Comparison of ENCODE assay signal across 8 cellular contexts in the genomic region with DNA sequence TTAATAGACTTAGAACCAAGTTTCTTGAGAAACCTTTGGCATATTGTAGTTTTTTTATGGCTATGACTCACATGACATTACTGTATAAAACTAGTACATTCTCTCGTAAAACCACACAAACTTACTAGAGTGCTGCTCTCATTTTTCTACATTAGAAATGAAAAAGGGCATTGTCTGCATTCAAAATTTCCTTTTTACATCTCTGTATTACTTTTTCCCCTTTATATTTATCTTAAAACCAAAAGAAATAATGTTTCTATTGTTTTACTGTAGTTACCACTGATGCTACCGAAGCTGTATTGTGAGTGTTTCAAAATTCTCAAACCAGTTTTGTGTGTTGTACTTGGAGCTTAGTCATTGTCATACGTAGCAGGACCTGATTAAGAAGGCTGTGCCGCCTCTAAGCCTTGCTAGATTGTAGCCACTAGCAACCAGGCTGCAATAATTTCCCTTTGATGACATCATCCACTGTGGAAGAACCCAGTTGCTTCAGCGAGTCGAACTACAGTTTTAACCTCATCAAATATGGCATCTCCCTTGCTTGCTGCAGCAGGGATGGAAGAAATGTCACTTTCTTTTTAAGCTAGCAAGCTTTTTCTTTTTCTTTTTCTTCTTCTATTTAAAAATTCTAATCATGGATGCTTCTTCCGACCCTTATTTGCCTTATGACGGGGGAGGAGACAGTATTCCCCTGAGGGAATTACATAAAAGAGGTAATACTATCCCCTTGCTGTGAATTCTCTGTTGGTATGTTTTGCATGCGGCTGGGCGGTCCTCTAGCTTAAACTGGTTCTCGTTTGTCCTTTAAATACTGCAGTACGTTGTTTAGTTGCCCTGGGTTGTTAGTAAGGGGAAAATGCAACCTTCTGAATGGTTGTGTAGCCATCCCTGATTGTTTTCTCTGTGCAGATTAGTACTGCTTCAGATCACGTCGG. TPM values are rescaled to one million over a fixed set of nuclear protein-coding genes. Genes with fewer than 3 reads are reported as not detected.
DNase-seq lines count a peak whose midpoint lies in the region; ATAC-seq and TF ChIP-seq lines count a peak whose summit lies in the region.

No MANE protein-coding gene starts in this region.

- H4K8ac ChIP-seq in mesenchymal stem cell (ENCODE audit: low read length): no peak overlapping the region

- H3K36me3 ChIP-seq in endodermal cell (ENCODE audit: control insufficient read depth, insufficient read depth, low read length): no peaks in the 10 kb centered on the region
- no peaks in the 10 kb centered on the region for H3K36me3 ChIP-seq in mesenchymal stem cell (ENCODE audit: control insufficient read depth in 1 of 2, insufficient read depth in 2 of 2, low read depth in 1 of 2, low read length in 2 of 2)

- WGBS in endodermal cell (ENCODE audit: insufficient coverage in 1 of 2, insufficient read length in 1 of 2), 2 experiments: 24 to 34% methylated on average over 8 to 14 of the region's 14 CpGs
- 4% methylated on average over 14 of the region's 14 CpGs for WGBS in mesenchymal stem cell

- H3K4me1 ChIP-seq in endodermal cell (ENCODE audit: control insufficient read depth, insufficient read depth, low read length): peaks cover 3% of the 10 kb centered on the region
- H3K4me1 ChIP-seq in mesenchymal stem cell (ENCODE audit: control insufficient read depth, insufficient read depth, low read depth, low read length): no peaks in the 10 kb centered on the region

- peak overlapping the region; percentile 95 for H3K27ac Mint-ChIP-seq in endodermal cell

- H3K4me2 ChIP-seq in mesenchymal stem cell (ENCODE audit: low read length, poor library complexity, severe bottlenecking): peak overlapping the region; percentile 69

- no peaks in the 10 kb centered on the region for H3K27me3 ChIP-seq in endodermal cell (ENCODE audit: control insufficient read depth, insufficient read depth, low read length, poor library complexity, severe bottlenecking)
- no peaks in the 10 kb centered on the region for H3K27me3 ChIP-seq in mesenchymal stem cell (ENCODE audit: control insufficient read depth in 1 of 2, insufficient read depth in 1 of 2, low read length in 2 of 2)

- no peak overlapping the region for H2BK12ac ChIP-seq in mesenchymal stem cell (ENCODE audit: low read length in 2 of 2)

- H2AFZ ChIP-seq in mesenchymal stem cell (ENCODE audit: low read depth, low read length): no peak overlapping the region

- H3K27ac ChIP-seq in endodermal cell (ENCODE audit: low read depth, low read length) (peak overlapping the region; percentile 94), mesenchymal stem cell (ENCODE audit: low read length, poor library complexity, severe bottlenecking) (peak overlapping the region; percentile 55)

- H3K4me3 ChIP-seq in endodermal cell (ENCODE audit: low read length) (peak overlapping the region; percentile 78), mesenchymal stem cell (ENCODE audit: insufficient read depth in 1 of 2, low read depth in 1 of 2, low read length in 2 of 2) (peak overlapping the region in 1 of 2 experiments; percentile 82)

- H2BK15ac ChIP-seq in mesenchymal stem cell (ENCODE audit: low read depth, poor library complexity, severe bottlenecking): no peak overlapping the region

- H3K4me3 Mint-ChIP-seq in endodermal cell: peak overlapping the region; percentile 48

- TF ChIP-seq CTCF in endodermal cell (conservative IDR thresholded peaks at IDR 0.05): no peak

- no peak overlapping the region for H3K18ac ChIP-seq in mesenchymal stem cell (ENCODE audit: low read depth in 1 of 2, low read length in 2 of 2)

- H3K9me3 ChIP-seq in endodermal cell (ENCODE audit: control insufficient read depth, low read length) (no peaks in the 10 kb centered on the region), mesenchymal stem cell (ENCODE audit: control insufficient read depth, low read length) (no peaks in the 10 kb centered on the region)

- H3K4ac ChIP-seq in mesenchymal stem cell (ENCODE audit: low read depth in 1 of 2, low read length in 2 of 2): no peak overlapping the region

- no peak overlapping the region for H4K91ac ChIP-seq in mesenchymal stem cell (ENCODE audit: low read length)

- no peak overlapping the region for H2AK5ac ChIP-seq in mesenchymal stem cell (ENCODE audit: low read length, severe bottlenecking)

- H2BK5ac ChIP-seq in mesenchymal stem cell (ENCODE audit: low read depth, low read length, poor library complexity, severe bottlenecking): no peak overlapping the region

- peaks cover 6% of the 10 kb centered on the region for H3K36me3 Mint-ChIP-seq in endodermal cell (ENCODE audit: low read depth)

- peak in 12 of 14 donors; percentile 19 to 94 (median 37) for DNase-seq in C1 segment of cervical spinal cord (lab: John Stamatoyannopoulos, UW)
- DNase-seq in NCI-H82 (lab: John Stamatoyannopoulos, UW): peak; percentile 97
- DNase-seq in activated CD8-positive, alpha-beta memory T cell treated with anti-CD3 and anti-CD28 coated beads for 48 hours (ENCODE audit: low read depth in 2 of 3, low spot score in 2 of 3): peak in 2 of 3 experiments; percentile 11 to 27
- peak; percentile 75 for DNase-seq in endodermal cell
- peak; percentile 100 for DNase-seq in mesenchymal stem cell
- DNase-seq in stimulated activated CD8-positive, alpha-beta memory T cell treated with anti-CD3 and anti-CD28 coated beads, Interleukin-12 subunit alpha, Interleukin-12 subunit beta, amount 100 ng/mL, for 4 hours (ENCODE audit: low read depth): peak; percentile 27

- peaks cover 26% of the 10 kb centered on the region for H3K4me1 Mint-ChIP-seq in endodermal cell

- ATAC-seq in GM19395 (IDR thresholded peaks at IDR 0.05; ENCODE audit: unreplicated experiment): peak; percentile 98
- ATAC-seq in HG03521 (IDR thresholded peaks at IDR 0.05; ENCODE audit: unreplicated experiment): peak; percentile 97

- no peak overlapping the region for H3K23ac ChIP-seq in mesenchymal stem cell (ENCODE audit: low read length in 2 of 2)

- H2BK120ac ChIP-seq in mesenchymal stem cell (ENCODE audit: low read depth, low read length): no peak overlapping the region

- peak overlapping the region; percentile 79 for H3K9ac ChIP-seq in endodermal cell (ENCODE audit: extremely low read depth, low read length, poor library complexity, severe bottlenecking)
- H3K9ac ChIP-seq in mesenchymal stem cell (ENCODE audit: low read length): peak overlapping the region; percentile 99

- no peaks in the 10 kb centered on the region for H3K27me3 Mint-ChIP-seq in endodermal cell (ENCODE audit: insufficient read depth)

- H3K9me3 Mint-ChIP-seq in endodermal cell: no peaks in the 10 kb centered on the region

- H3K79me1 ChIP-seq in mesenchymal stem cell (replicated peaks; ENCODE audit: low read length, poor library complexity, severe bottlenecking): peaks cover 13% of the 10 kb centered on the region

- no peak overlapping the region for H3K14ac ChIP-seq in mesenchymal stem cell (ENCODE audit: low read length in 2 of 2)

RNA-seq across cellular contexts. Expression of gene CLCN3, which starts 39.6 kb away (rescaled TPM):
- 10 to 100 TPM; 36.4 to 43.8 TPM for total RNA-seq in endodermal cell
- 34.4 TPM for polyA plus RNA-seq in endodermal cell (2013, experiment 1 of 2)
- polyA plus RNA-seq in endodermal cell (2013, experiment 2 of 2): 33.2 TPM
- polyA plus RNA-seq in mesenchymal stem cell (2013, experiment 1 of 2): 48.6 TPM
- 46.9 TPM for polyA plus RNA-seq in mesenchymal stem cell (2013, experiment 2 of 2)

RNA-seq across cellular contexts. Expression of gene NEK1, which starts 47.6 kb away (rescaled TPM):
- 10 to 100 TPM; 12.2 to 15.1 TPM for total RNA-seq in endodermal cell
- polyA plus RNA-seq in endodermal cell (2013, experiment 1 of 2): 11.4 TPM
- 11.9 TPM for polyA plus RNA-seq in endodermal cell (2013, experiment 2 of 2)
- 7.6 TPM for polyA plus RNA-seq in mesenchymal stem cell (2013, experiment 1 of 2)
- polyA plus RNA-seq in mesenchymal stem cell (2013, experiment 2 of 2): 8.3 TPM

Comparison
In these comparisons a context has a peak if more than half of its experiments do, and no peak if none do; other contexts are left out.
1. DNase-seq: peak in every context shown above with its lines; median percentile 100 in mesenchymal stem cell; 97 in NCI-H82; 75 in endodermal cell; 37 in C1 segment of cervical spinal cord; 27 in stimulated activated CD8-positive, alpha-beta memory T cell treated with anti-CD3 and anti-CD28 coated beads, Interleukin-12 subunit alpha, Interleukin-12 subunit beta, amount 100 ng/mL, for 4 hours; 19 in activated CD8-positive, alpha-beta memory T cell treated with anti-CD3 and anti-CD28 coated beads for 48 hours.